ENCODE assay signal across 1 cellular context in the genomic region with DNA sequence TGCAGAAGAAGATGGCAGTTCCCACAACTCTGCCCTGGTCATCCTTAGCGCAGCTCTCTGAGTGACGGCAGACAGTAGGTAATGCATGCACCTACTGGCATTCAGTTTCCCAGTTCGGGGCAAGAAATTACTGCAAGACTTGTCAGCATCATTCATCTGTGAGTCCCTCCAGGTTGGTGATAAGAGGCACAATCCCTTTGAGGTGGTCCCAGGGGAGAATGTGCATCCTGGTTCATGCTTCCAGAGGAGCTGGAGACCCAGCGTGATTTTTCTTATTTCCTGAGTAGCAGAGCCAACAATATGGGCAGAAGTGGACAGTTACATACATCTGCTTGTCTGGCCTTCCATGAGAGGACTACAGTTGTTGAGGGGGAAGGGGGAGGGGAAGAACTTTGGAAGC.
TF ChIP-seq lines count a peak whose summit lies in the region.

No MANE protein-coding gene starts in this region.

TF ChIP-seq in A549, 52 proteins besides CTCF, POLR2A, EP300 and RAD21 (continued from another document):
- TF ChIP-seq, protein P1, sequence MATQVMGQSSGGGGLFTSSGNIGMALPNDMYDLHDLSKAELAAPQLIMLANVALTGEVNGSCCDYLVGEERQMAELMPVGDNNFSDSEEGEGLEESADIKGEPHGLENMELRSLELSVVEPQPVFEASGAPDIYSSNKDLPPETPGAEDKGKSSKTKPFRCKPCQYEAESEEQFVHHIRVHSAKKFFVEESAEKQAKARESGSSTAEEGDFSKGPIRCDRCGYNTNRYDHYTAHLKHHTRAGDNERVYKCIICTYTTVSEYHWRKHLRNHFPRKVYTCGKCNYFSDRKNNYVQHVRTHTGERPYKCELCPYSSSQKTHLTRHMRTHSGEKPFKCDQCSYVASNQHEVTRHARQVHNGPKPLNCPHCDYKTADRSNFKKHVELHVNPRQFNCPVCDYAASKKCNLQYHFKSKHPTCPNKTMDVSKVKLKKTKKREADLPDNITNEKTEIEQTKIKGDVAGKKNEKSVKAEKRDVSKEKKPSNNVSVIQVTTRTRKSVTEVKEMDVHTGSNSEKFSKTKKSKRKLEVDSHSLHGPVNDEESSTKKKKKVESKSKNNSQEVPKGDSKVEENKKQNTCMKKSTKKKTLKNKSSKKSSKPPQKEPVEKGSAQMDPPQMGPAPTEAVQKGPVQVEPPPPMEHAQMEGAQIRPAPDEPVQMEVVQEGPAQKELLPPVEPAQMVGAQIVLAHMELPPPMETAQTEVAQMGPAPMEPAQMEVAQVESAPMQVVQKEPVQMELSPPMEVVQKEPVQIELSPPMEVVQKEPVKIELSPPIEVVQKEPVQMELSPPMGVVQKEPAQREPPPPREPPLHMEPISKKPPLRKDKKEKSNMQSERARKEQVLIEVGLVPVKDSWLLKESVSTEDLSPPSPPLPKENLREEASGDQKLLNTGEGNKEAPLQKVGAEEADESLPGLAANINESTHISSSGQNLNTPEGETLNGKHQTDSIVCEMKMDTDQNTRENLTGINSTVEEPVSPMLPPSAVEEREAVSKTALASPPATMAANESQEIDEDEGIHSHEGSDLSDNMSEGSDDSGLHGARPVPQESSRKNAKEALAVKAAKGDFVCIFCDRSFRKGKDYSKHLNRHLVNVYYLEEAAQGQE (IDR thresholded peaks at IDR 0.05), result no peak
